ENCODE assay signal across 9 cellular contexts in genomic region chr1:3796215-3797193, GRCh38. TPM values are rescaled to one million over a fixed set of nuclear protein-coding genes. Genes with fewer than 3 reads are reported as not detected.
DNase-seq lines count a peak whose midpoint lies in the region; ATAC-seq, FAIRE-seq and TF ChIP-seq lines count a peak whose summit lies in the region.
"Had no signal": no experiment of that assay in that cellular context is flagged by ENCODE, and none has a peak within 500 bp of the region (broad histone marks: within the 10 kb centered on the region; RNA-seq: fewer than 3 reads in every experiment).

Gene LRRC47, minus strand, starts transcription at chr1:3796498. Its CDS starts 22 bp downstream, at chr1:3796476.

- ATAC-seq in GM18909 (IDR thresholded peaks at IDR 0.05; ENCODE audit: poor library complexity, unreplicated experiment): peak; percentile 97
- ATAC-seq in HG03159 (IDR thresholded peaks at IDR 0.05; ENCODE audit: unreplicated experiment): peak; percentile 98

- no peaks in the 10 kb centered on the region for H3K9me1 ChIP-seq in keratinocyte (ENCODE audit: control insufficient read depth, extremely low read depth, insufficient read depth, low read length)

- peaks cover 41% of the 10 kb centered on the region for H3K79me2 ChIP-seq in keratinocyte (ENCODE audit: control insufficient read depth, insufficient read depth, low read length)

- no peak for TF ChIP-seq CTCF in AG09309 (IDR thresholded peaks at IDR 0.05; ENCODE audit: control insufficient read depth, insufficient read depth, low read depth, low read length, missing control alignments)
- TF ChIP-seq CTCF in keratinocyte (optimal IDR thresholded peaks at IDR 0.05 in 1 of 3, IDR thresholded peaks at IDR 0.05 in 1 of 3, conservative IDR thresholded peaks at IDR 0.05 in 1 of 3; ENCODE audit: extremely low read depth in 1 of 3, insufficient read depth in 2 of 3, low read length in 3 of 3): no peak

- H3K9me3 ChIP-seq in keratinocyte (ENCODE audit: control insufficient read depth, low read depth, low read length): no peaks in the 10 kb centered on the region

- DNase-seq in AG09309 (ENCODE audit: low read depth) (peak; percentile 33), NCI-H510A (lab: John Stamatoyannopoulos, UW) (peak; percentile 68), cerebellar cortex (ENCODE audit: low spot score) (peak; percentile 93), keratinocyte (ENCODE audit: low read depth, low spot score) (no peak)
- peak; percentile 94 for DNase-seq in activated CD4-positive, CD25-positive, alpha-beta regulatory T cell treated with anti-CD3 and anti-CD28 coated beads, Interleukin-2, amount 50 U/mL, for 72 hours
- peak; percentile 85 to 95 (median 90) for DNase-seq in stimulated activated CD4-positive, alpha-beta T cell treated with anti-CD3 and anti-CD28 coated beads, Interleukin-12 subunit alpha, Interleukin-12 subunit beta, amount 100 ng/mL, for 48 hours (ENCODE audit: low read depth in 2 of 3, low spot score in 1 of 3)

- H3K9ac ChIP-seq in keratinocyte (ENCODE audit: control insufficient read depth, extremely low read depth, insufficient read depth, low read length): peak within 1 kb of the TSS; percentile 72

- peak within 1 kb of the TSS; percentile 49 for H3K27ac ChIP-seq in keratinocyte (ENCODE audit: control insufficient read depth, insufficient read depth, low read length)

- H4K20me1 ChIP-seq in keratinocyte (ENCODE audit: control insufficient read depth, extremely low read depth, insufficient read depth, low read length): peaks cover 6% of the 10 kb centered on the region

- H3K4me2 ChIP-seq in keratinocyte (ENCODE audit: control insufficient read depth, extremely low read depth, insufficient read depth, low read depth, low read length): peak within 1 kb of the TSS; percentile 98

- H3K4me3 ChIP-seq in AG09309 (ENCODE audit: control insufficient read depth, low read depth, low read length) (peak within 1 kb of the TSS; percentile 53), keratinocyte (ENCODE audit: control insufficient read depth in 2 of 3, extremely low read depth in 1 of 3, insufficient read depth in 2 of 3, low read depth in 1 of 3, low read length in 3 of 3) (peak within 1 kb of the TSS; percentile 66 to 83 (median 76))

- peaks cover 36% of the 10 kb centered on the region for H3K4me1 ChIP-seq in keratinocyte (ENCODE audit: control insufficient read depth, extremely low read depth, insufficient read depth, low read length)

- H3K27me3 ChIP-seq in keratinocyte (ENCODE audit: control insufficient read depth, extremely low read depth, insufficient read depth, low read length): no peaks in the 10 kb centered on the region

- peak within 1 kb of the TSS; percentile 84 for H2AFZ ChIP-seq in keratinocyte (ENCODE audit: control insufficient read depth, low read length)

- dilution Hi-C loops in keratinocyte (cut with MboI; ENCODE audit: extremely low pct_ligation_motif_present, low sequenced_read_pairs): no loop called here

- peak; percentile 34 for FAIRE-seq in keratinocyte (lab: Jason Lieb, UNC)
- FAIRE-seq: colon had no signal

- H3K36me3 ChIP-seq in keratinocyte (ENCODE audit: control insufficient read depth in 2 of 2, extremely low read depth in 1 of 2, insufficient read depth in 2 of 2, low read length in 2 of 2): peaks cover 0 to 4% of the 10 kb centered on the region in 2 experiments

RNA-seq across cellular contexts. Expression of gene LRRC47, which starts in this region (rescaled TPM):
- 20.5 to 40.1 TPM (median 33.1 TPM) in 3 replicates for polyA plus RNA-seq in keratinocyte
- polyA plus RNA-seq in keratinocyte (2011; ENCODE audit: low read depth): 15.4 TPM
- 18.4 and 23.1 TPM in 2 replicates for polyA plus RNA-seq in keratinocyte (2011; cell fraction: cytosol; rRNA removed)
- 36.8 and 48.9 TPM in 2 replicates for polyA plus RNA-seq in keratinocyte (2011; cell fraction: nucleus; rRNA removed)
- 24.3 and 33.2 TPM in 2 replicates for polyA plus RNA-seq in keratinocyte (2012; ENCODE audit: low replicate concordance)
- 8.1 to 12.9 TPM (median 12.5 TPM) in 3 replicates for polyA minus RNA-seq in keratinocyte
- 23.0 TPM for polyA minus RNA-seq in keratinocyte (2011; cell fraction: cytosol; rRNA and poly(A)+ RNA removed)
- polyA minus RNA-seq in keratinocyte (2011; cell fraction: nucleus; rRNA and poly(A)+ RNA removed): 11.6 and 14.4 TPM in 2 replicates
